In genomic region chr14:61320806-61321384, GRCh38 we compare ENCODE assay signal across 8 cellular contexts. TPM values are rescaled to one million over a fixed set of nuclear protein-coding genes. Genes with fewer than 3 reads are reported as not detected.
DNase-seq lines count a peak whose midpoint lies in the region; TF ChIP-seq lines count a peak whose summit lies in the region.

No MANE protein-coding gene starts in this region.

- H3K27me3 Mint-ChIP-seq in Calu3 (ENCODE audit: unreplicated experiment) (no peaks in the 10 kb centered on the region), neural progenitor cell (ENCODE audit: insufficient read depth, low read depth) (peaks cover 25% of the 10 kb centered on the region)

- H4K20me1 ChIP-seq in neural progenitor cell (ENCODE audit: low read depth) = no peaks in the 10 kb centered on the region

- intact Hi-C loops in Calu3 (cut with micrococcal nuclease; ENCODE audit: unreplicated experiment) = loop anchor here (5.0 to 10.0 kb wide), 2 partner anchors 36 to 114 kb away; no protein-coding TSS in a partner anchor

- no peaks in the 10 kb centered on the region for H3K79me2 ChIP-seq in neural progenitor cell (ENCODE audit: low read depth)

- H3K9me3 Mint-ChIP-seq in Calu3 (ENCODE audit: low read depth, unreplicated experiment) (no peaks in the 10 kb centered on the region), neural progenitor cell (peaks cover 17% of the 10 kb centered on the region)

- no peak overlapping the region for H3K27ac ChIP-seq in neural progenitor cell

- H3K36me3 ChIP-seq in neural progenitor cell = no peaks in the 10 kb centered on the region
- no peaks in the 10 kb centered on the region for H3K36me3 ChIP-seq in BE2C

- no peak overlapping the region for H3K9ac ChIP-seq in neural progenitor cell

- H3K36me3 Mint-ChIP-seq in Calu3 (ENCODE audit: insufficient read depth, unreplicated experiment) (peaks cover 22% of the 10 kb centered on the region), neural progenitor cell (no peaks in the 10 kb centered on the region)

- H2AFZ ChIP-seq in neural progenitor cell (replicated peaks) = peak overlapping the region; percentile 98

- peaks cover under 1% of the 10 kb centered on the region for H3K9me3 ChIP-seq in neural progenitor cell (ENCODE audit: low read depth)
- no peaks in the 10 kb centered on the region for H3K9me3 ChIP-seq in BE2C

- CTCF ChIA-PET in Calu3 (lab: Charles Lee) = interaction anchor here (0.6 to 1.8 kb wide), 4 partner anchors 17 to 51 kb away, joined by 3 to 5 read pairs (median 4); no protein-coding TSS in a partner anchor

- peak overlapping the region; percentile 80 for H3K4me2 ChIP-seq in neural progenitor cell

- BruUV-seq in Calu3 (replicated peaks; lab: Mats Ljungman, UMichigan) = no TSS peak

- H3K27ac Mint-ChIP-seq in Calu3 (ENCODE audit: unreplicated experiment) (no peak overlapping the region), neural progenitor cell (no peak overlapping the region)

- H3K4me1 Mint-ChIP-seq in Calu3 (ENCODE audit: low read depth, unreplicated experiment) = peaks cover 10% of the 10 kb centered on the region
- peaks cover 10% of the 10 kb centered on the region for H3K4me1 Mint-ChIP-seq in neural progenitor cell

- H3F3A ChIP-seq in neural progenitor cell (ENCODE audit: low read depth) = no peaks in the 10 kb centered on the region

- H3K27me3 ChIP-seq in neural progenitor cell = peaks cover 60% of the 10 kb centered on the region
- H3K27me3 ChIP-seq in BE2C = peaks cover 61% of the 10 kb centered on the region

- H3K4me1 ChIP-seq in neural progenitor cell (peaks cover 12% of the 10 kb centered on the region), BE2C (no peaks in the 10 kb centered on the region)

- DNase-seq in Calu3 (no peak), NCI-H748 treated with DMSO at 0.1 percent for 48 hours (lab: John Stamatoyannopoulos, UW) (peak; percentile 27), epithelial cell of proximal tubule (ENCODE audit: low read depth) (no peak), neural progenitor cell (ENCODE audit: low spot score) (no peak), middle frontal gyrus (ENCODE audit: extremely low spot score, low spot score) (no peak), hippocampal formation (lab: John Stamatoyannopoulos, UW) (no peak), BE2C (no peak), GDM1 (lab: John Stamatoyannopoulos, UW) (no peak)

- TF ChIP-seq CTCF in Calu3 (IDR thresholded peaks at IDR 0.05; ENCODE audit: unreplicated experiment) = no peak
- no peak for TF ChIP-seq CTCF in epithelial cell of proximal tubule (conservative IDR thresholded peaks at IDR 0.05; ENCODE audit: low read depth, low read length)
- TF ChIP-seq CTCF in neural progenitor cell (IDR thresholded peaks at IDR 0.05) = no peak
- no peak for TF ChIP-seq CTCF in BE2C (IDR thresholded peaks at IDR 0.05; ENCODE audit: low read depth, low read length)

- peak overlapping the region; percentile 50 for H3K4me3 ChIP-seq in epithelial cell of proximal tubule (ENCODE audit: low read depth, low read length)
- peak overlapping the region; percentile 67 for H3K4me3 ChIP-seq in neural progenitor cell
- no peak overlapping the region for H3K4me3 ChIP-seq in BE2C (ENCODE audit: low read depth, low read length)

- H3K4me3 Mint-ChIP-seq in Calu3 (ENCODE audit: low read depth, unreplicated experiment) (peak overlapping the region; percentile 87), neural progenitor cell (peak overlapping the region; percentile 81)

RNA-seq across cellular contexts. Expression of gene PRKCH, which starts 0.5 kb away (rescaled TPM):
- total RNA-seq in Calu3 (2022) (18.5 and 22.3 TPM in 2 replicates), epithelial cell of proximal tubule (6.9 and 7.6 TPM in 2 replicates), neural progenitor cell (ENCODE audit: low replicate concordance) (0.22 and 1.3 TPM in 2 replicates)
- 7.2 TPM for polyA plus RNA-seq in BE2C (2012; ENCODE audit: insufficient read depth, insufficient read length, low read depth)

RNA-seq across cellular contexts. Expression of gene TMEM30B, which starts 39.8 kb away (rescaled TPM):
- total RNA-seq in Calu3 (2022) (55.5 and 79.2 TPM in 2 replicates), epithelial cell of proximal tubule (3.1 and 4.8 TPM in 2 replicates), neural progenitor cell (ENCODE audit: low replicate concordance) (0.07 and 0.09 TPM in 2 replicates)
- polyA plus RNA-seq in BE2C (2012; ENCODE audit: insufficient read depth, insufficient read length, low read depth) = not detected
